In genomic region chr2:28581312-28581711, GRCh38 we compare ENCODE assay signal across 25 cellular contexts.
"Had no signal": no experiment of that assay in that cellular context is flagged by ENCODE, and none has a peak within 500 bp of the region (broad histone marks: within the 10 kb centered on the region; RNA-seq: fewer than 3 reads in every experiment).

No MANE protein-coding gene starts in this region.

- H3K36me3 ChIP-seq: adrenal gland, colonic mucosa, esophagus squamous epithelium, gastroesophageal sphincter, heart right ventricle had no signal

- H3K4me3 ChIP-seq: adrenal gland, body of pancreas, colonic mucosa, esophagus squamous epithelium, gastroesophageal sphincter, heart right ventricle had no signal

- ATAC-seq: activated naive CD4-positive, alpha-beta T cell treated with anti-CD3 and anti-CD28 coated beads, Interleukin-2, amount 50 U/mL, for 72 hours; activated naive CD8-positive, alpha-beta T cell treated with anti-CD3 and anti-CD28 coated beads, Interleukin-2, amount 50 U/mL, for 24 hours; body of pancreas; gastroesophageal sphincter; heart right ventricle had no signal

- H3K36me3 Mint-ChIP-seq: activated naive CD4-positive, alpha-beta T cell treated with anti-CD3 and anti-CD28 coated beads, Interleukin-2, amount 50 U/mL, for 72 hours had no signal

- H3K27ac ChIP-seq: adrenal gland, body of pancreas, colonic mucosa, epithelial cell of prostate, esophagus squamous epithelium, gastroesophageal sphincter, heart right ventricle had no signal

- H3K9me3 Mint-ChIP-seq: activated CD4-positive, alpha-beta memory T cell treated with anti-CD3 and anti-CD28 coated beads, Interleukin-2, amount 10 ng/mL, durations not matched to agents 7 days and 5 days; activated CD4-positive, alpha-beta T cell treated with anti-CD3 and anti-CD28 coated beads, Interleukin-2, amount 10 ng/mL, durations not matched to agents 7 days and 5 days; activated naive CD4-positive, alpha-beta T cell treated with anti-CD3 and anti-CD28 coated beads, Interleukin-2, amount 10 ng/mL, durations not matched to agents 7 days and 5 days; activated naive CD4-positive, alpha-beta T cell treated with anti-CD3 and anti-CD28 coated beads, Interleukin-2, amount 50 U/mL, for 72 hours; activated naive CD8-positive, alpha-beta T cell treated with anti-CD3 and anti-CD28 coated beads, Interleukin-2, amount 50 U/mL, for 24 hours; activated T-helper 1 cell treated with anti-CD3 and anti-CD28 coated beads, Interleukin-12 subunit alpha, Interleukin-12 subunit beta, Interleukin-2, Interleukin-4 antibody, amounts not matched to agents 30 ng/mL and 10 ng/mL and 1 ng/mL, durations not matched to agents 14 hours and 24 hours and 36 hours; activated T-helper 2 cell treated with anti-CD3 and anti-CD28 coated beads, Interferon-gamma antibody, Interleukin-2, Interleukin-4, amounts not matched to agents 10 μg/mL and 5 μg/mL and 100 μg/mL, durations not matched to agents 14 hours and 24 hours and 36 hours had no signal

- H3K27me3 ChIP-seq: adrenal gland, body of pancreas, colonic mucosa, esophagus squamous epithelium, gastroesophageal sphincter, heart right ventricle had no signal

- H3K27ac Mint-ChIP-seq: activated CD4-positive, alpha-beta memory T cell treated with anti-CD3 and anti-CD28 coated beads, Interleukin-2, amount 10 ng/mL, durations not matched to agents 7 days and 5 days; activated naive CD8-positive, alpha-beta T cell treated with anti-CD3 and anti-CD28 coated beads, Interleukin-2, amount 50 U/mL, for 24 hours; activated T-helper 2 cell treated with anti-CD3 and anti-CD28 coated beads, Interferon-gamma antibody, Interleukin-2, Interleukin-4, amounts not matched to agents 10 μg/mL and 5 μg/mL and 100 μg/mL, durations not matched to agents 14 hours and 24 hours and 36 hours had no signal

- H3K9me3 ChIP-seq: adrenal gland, body of pancreas, colonic mucosa, esophagus squamous epithelium, gastroesophageal sphincter, heart right ventricle had no signal

- H3K4me1 ChIP-seq: body of pancreas, colonic mucosa had no signal

- H3K27me3 Mint-ChIP-seq: activated CD4-positive, alpha-beta memory T cell treated with anti-CD3 and anti-CD28 coated beads, Interleukin-2, amount 10 ng/mL, durations not matched to agents 7 days and 5 days; activated CD4-positive, alpha-beta T cell treated with anti-CD3 and anti-CD28 coated beads, Interleukin-2, amount 10 ng/mL, durations not matched to agents 7 days and 5 days; activated naive CD8-positive, alpha-beta T cell treated with anti-CD3 and anti-CD28 coated beads, Interleukin-2, amount 50 U/mL, for 24 hours had no signal

- H3K4me3 Mint-ChIP-seq: activated CD4-positive, alpha-beta memory T cell treated with anti-CD3 and anti-CD28 coated beads, Interleukin-2, amount 10 ng/mL, durations not matched to agents 7 days and 5 days; activated CD4-positive, alpha-beta T cell treated with anti-CD3 and anti-CD28 coated beads, Interleukin-2, amount 10 ng/mL, durations not matched to agents 7 days and 5 days; activated naive CD4-positive, alpha-beta T cell treated with anti-CD3 and anti-CD28 coated beads, Interleukin-2, amount 10 ng/mL, durations not matched to agents 7 days and 5 days; activated naive CD8-positive, alpha-beta T cell treated with anti-CD3 and anti-CD28 coated beads, Interleukin-2, amount 50 U/mL, for 24 hours; activated T-helper 1 cell treated with anti-CD3 and anti-CD28 coated beads, Interleukin-12 subunit alpha, Interleukin-12 subunit beta, Interleukin-2, Interleukin-4 antibody, amounts not matched to agents 30 ng/mL and 10 ng/mL and 1 ng/mL, durations not matched to agents 14 hours and 24 hours and 36 hours had no signal

- DNase-seq: activated CD4-positive, alpha-beta memory T cell treated with anti-CD3 and anti-CD28 coated beads, Interleukin-2, amount 10 ng/mL, durations not matched to agents 7 days and 5 days; activated CD4-positive, alpha-beta T cell treated with anti-CD3 and anti-CD28 coated beads for 1 hour; activated CD4-positive, alpha-beta T cell treated with anti-CD3 and anti-CD28 coated beads for 4 hours; activated CD4-positive, alpha-beta T cell treated with anti-CD3 and anti-CD28 coated beads, Interleukin-2, amount 10 ng/mL, durations not matched to agents 7 days and 5 days; activated CD4-positive, alpha-beta T cell treated with anti-CD3 and anti-CD28 coated beads, Interleukin-2, amount 50 U/mL, for 4 hours; activated CD8-positive, alpha-beta memory T cell treated with anti-CD3 and anti-CD28 coated beads, Interleukin-2, amount 50 U/mL, for 48 hours; activated naive CD4-positive, alpha-beta T cell treated with anti-CD3 and anti-CD28 coated beads, Interleukin-2, amount 10 ng/mL, durations not matched to agents 7 days and 5 days; activated naive CD8-positive, alpha-beta T cell treated with anti-CD3 and anti-CD28 coated beads, Interleukin-2, amount 50 U/mL, for 24 hours; activated T-cell treated with anti-CD3 and anti-CD28 coated beads, Interleukin-2, amount 50 U/mL, for 48 hours; adrenal gland; amygdala; body of pancreas; caudate nucleus; cerebellar nuclear complex; colonic mucosa; effector CD8-positive, alpha-beta T cell; esophagus squamous epithelium; foreskin melanocyte; heart right ventricle; T-helper 2 cell had no signal
